ENCODE assay signal across 1 cellular context in the genomic region with DNA sequence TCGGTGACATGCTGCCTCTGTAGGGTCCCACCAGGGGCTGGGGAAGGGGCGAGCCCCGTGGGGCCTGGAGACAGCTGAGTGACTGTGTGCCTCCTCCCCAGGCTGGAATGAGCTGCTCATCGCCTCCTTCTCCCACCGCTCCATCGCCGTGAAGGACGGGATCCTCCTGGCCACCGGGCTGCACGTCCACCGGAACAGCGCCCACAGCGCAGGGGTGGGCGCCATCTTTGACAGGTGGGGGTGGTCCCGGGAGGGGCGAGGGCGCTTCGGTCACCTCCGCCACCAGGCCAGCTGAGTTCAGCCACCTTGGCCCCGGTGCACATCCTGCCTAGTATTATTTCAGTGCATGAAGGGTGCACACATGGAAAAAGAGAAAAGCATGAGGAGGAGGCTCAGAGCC.
TF ChIP-seq lines count a peak whose summit lies in the region.

No MANE protein-coding gene starts in this region.

TF ChIP-seq in GM12878, 131 proteins besides CTCF, POLR2A, EP300 and RAD21 (continued from another document):
- TF ChIP-seq, protein P1, sequence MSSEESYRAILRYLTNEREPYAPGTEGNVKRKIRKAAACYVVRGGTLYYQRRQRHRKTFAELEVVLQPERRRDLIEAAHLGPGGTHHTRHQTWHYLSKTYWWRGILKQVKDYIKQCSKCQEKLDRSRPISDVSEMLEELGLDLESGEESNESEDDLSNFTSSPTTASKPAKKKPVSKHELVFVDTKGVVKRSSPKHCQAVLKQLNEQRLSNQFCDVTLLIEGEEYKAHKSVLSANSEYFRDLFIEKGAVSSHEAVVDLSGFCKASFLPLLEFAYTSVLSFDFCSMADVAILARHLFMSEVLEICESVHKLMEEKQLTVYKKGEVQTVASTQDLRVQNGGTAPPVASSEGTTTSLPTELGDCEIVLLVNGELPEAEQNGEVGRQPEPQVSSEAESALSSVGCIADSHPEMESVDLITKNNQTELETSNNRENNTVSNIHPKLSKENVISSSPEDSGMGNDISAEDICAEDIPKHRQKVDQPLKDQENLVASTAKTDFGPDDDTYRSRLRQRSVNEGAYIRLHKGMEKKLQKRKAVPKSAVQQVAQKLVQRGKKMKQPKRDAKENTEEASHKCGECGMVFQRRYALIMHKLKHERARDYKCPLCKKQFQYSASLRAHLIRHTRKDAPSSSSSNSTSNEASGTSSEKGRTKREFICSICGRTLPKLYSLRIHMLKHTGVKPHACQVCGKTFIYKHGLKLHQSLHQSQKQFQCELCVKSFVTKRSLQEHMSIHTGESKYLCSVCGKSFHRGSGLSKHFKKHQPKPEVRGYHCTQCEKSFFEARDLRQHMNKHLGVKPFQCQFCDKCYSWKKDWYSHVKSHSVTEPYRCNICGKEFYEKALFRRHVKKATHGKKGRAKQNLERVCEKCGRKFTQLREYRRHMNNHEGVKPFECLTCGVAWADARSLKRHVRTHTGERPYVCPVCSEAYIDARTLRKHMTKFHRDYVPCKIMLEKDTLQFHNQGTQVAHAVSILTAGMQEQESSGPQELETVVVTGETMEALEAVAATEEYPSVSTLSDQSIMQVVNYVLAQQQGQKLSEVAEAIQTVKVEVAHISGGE (CRISPR knock-in tag; IDR thresholded peaks at IDR 0.05) = no peak
